ENCODE assay signal across 10 cellular contexts in the genomic region with DNA sequence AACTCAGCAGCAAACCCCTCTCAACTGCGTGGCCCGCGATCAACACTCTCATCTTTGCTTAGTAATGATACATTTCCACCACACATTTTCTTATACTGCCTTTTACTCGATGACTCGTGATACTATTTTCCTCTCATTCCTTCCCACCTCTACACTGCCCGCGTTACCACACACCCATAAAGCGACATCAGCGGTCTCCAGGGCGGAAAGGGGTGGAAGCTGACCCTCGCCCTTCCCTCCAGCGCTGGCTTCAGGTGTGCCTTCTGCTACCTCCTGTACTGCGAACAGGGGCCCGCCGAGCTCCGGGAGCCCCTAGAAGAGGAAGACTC. TPM values are rescaled to one million over a fixed set of nuclear protein-coding genes. Genes with fewer than 3 reads are reported as not detected.
DNase-seq lines count a peak whose midpoint lies in the region; ATAC-seq and TF ChIP-seq lines count a peak whose summit lies in the region.
"Had no signal": no experiment of that assay in that cellular context is flagged by ENCODE, and none has a peak within 500 bp of the region (broad histone marks: within the 10 kb centered on the region; RNA-seq: fewer than 3 reads in every experiment).

No MANE protein-coding gene starts in this region.

- no peak overlapping the region for H4K8ac ChIP-seq in trophoblast cell (ENCODE audit: low read depth, low read length)

- no peak for TF ChIP-seq EP300 in sigmoid colon (IDR thresholded peaks at IDR 0.05)

- H3K4ac ChIP-seq in trophoblast cell (ENCODE audit: low read depth, low read length), result no peak overlapping the region

- no peak overlapping the region for H4K91ac ChIP-seq in trophoblast cell (ENCODE audit: low read depth, low read length)

- H3K27ac ChIP-seq in foreskin keratinocyte (peak overlapping the region; percentile 66), trophoblast cell (ENCODE audit: low read depth, low read length) (no peak overlapping the region), sigmoid colon (no peak overlapping the region)
- H3K27ac ChIP-seq: psoas muscle had no signal

- intact Hi-C loops in sigmoid colon (cut with DNase I), result no loop called here

- H3K18ac ChIP-seq in trophoblast cell (ENCODE audit: low read length), result no peak overlapping the region

- no peak overlapping the region for H2BK12ac ChIP-seq in trophoblast cell (ENCODE audit: low read length)

- H3K79me2 ChIP-seq in trophoblast cell (ENCODE audit: control insufficient read depth, insufficient read depth, low read length, poor library complexity), result no peaks in the 10 kb centered on the region

- no peak overlapping the region for H2BK120ac ChIP-seq in trophoblast cell (ENCODE audit: insufficient read depth, low read length, poor library complexity)

- peak overlapping the region; percentile 93 for H3K4me2 ChIP-seq in trophoblast cell (ENCODE audit: low read length)

- no peaks in the 10 kb centered on the region for H3K36me3 ChIP-seq in trophoblast cell (ENCODE audit: control insufficient read depth in 1 of 2, insufficient read depth in 2 of 2, low read length in 2 of 2)
- no peaks in the 10 kb centered on the region for H3K36me3 ChIP-seq in sigmoid colon

- no CpG with 5 or more reads among the region's 16 CpGs for WGBS in trophoblast cell (ENCODE audit: extremely low coverage, insufficient coverage, insufficient read length)
- 5 to 19% methylated on average over 16 of the region's 16 CpGs for WGBS in sigmoid colon, 2 donors

- H4K12ac ChIP-seq in trophoblast cell (ENCODE audit: low read depth, low read length), result no peak overlapping the region

- TF ChIP-seq CTCF in foreskin keratinocyte (conservative IDR thresholded peaks at IDR 0.05) (no peak), sigmoid colon (IDR thresholded peaks at IDR 0.05) (no peak)

- H3K27me3 ChIP-seq in foreskin keratinocyte, result no peaks in the 10 kb centered on the region
- H3K27me3 ChIP-seq in trophoblast cell (ENCODE audit: insufficient read depth, low read length), result peaks cover 43% of the 10 kb centered on the region
- H3K27me3 ChIP-seq in sigmoid colon, result peaks cover 20 to 57% (median 35%) of the 10 kb centered on the region in 3 donors

- no peaks in the 10 kb centered on the region for H3K4me1 ChIP-seq in foreskin keratinocyte
- H3K4me1 ChIP-seq in trophoblast cell (ENCODE audit: control insufficient read depth in 1 of 2, insufficient read depth in 2 of 2, low read length in 2 of 2), result peaks cover 16 to 22% of the 10 kb centered on the region in 2 experiments
- H3K4me1 ChIP-seq in sigmoid colon, result peaks cover 0 to 28% (median 17%) of the 10 kb centered on the region in 4 donors
- H3K4me1 ChIP-seq: psoas muscle had no signal

- ATAC-seq in GM19372 (IDR thresholded peaks at IDR 0.05; ENCODE audit: low read depth, unreplicated experiment), result peak; percentile 5
- peak; percentile 14 for ATAC-seq in foreskin keratinocyte
- no peak for ATAC-seq in HG03159 (IDR thresholded peaks at IDR 0.05; ENCODE audit: unreplicated experiment)
- no peak for ATAC-seq in HG02981 (IDR thresholded peaks at IDR 0.05; ENCODE audit: unreplicated experiment)
- ATAC-seq: psoas muscle had no signal

- DNase-seq in foreskin keratinocyte (peak in 1 of 2 donors; percentile 36), trophoblast cell (no peak), HuH-7 (ENCODE audit: low spot score) (no peak), sigmoid colon (no peak)
- DNase-seq: MV-4-11, psoas muscle had no signal

- no peak overlapping the region for H3K4me3 ChIP-seq in trophoblast cell (ENCODE audit: low read depth, low read length)
- no peak overlapping the region for H3K4me3 ChIP-seq in sigmoid colon
- H3K4me3 ChIP-seq: psoas muscle had no signal

- H2BK5ac ChIP-seq in trophoblast cell (ENCODE audit: low read depth, low read length, poor library complexity), result no peak overlapping the region

- no peaks in the 10 kb centered on the region for H3K79me1 ChIP-seq in trophoblast cell (ENCODE audit: low read length)

- no peak overlapping the region for H3K9ac ChIP-seq in trophoblast cell (ENCODE audit: low read length)

- no peak overlapping the region for H2AK5ac ChIP-seq in trophoblast cell (ENCODE audit: low read length)

- no peak overlapping the region for H3K23ac ChIP-seq in trophoblast cell (ENCODE audit: low read length)

- H3K9me3 ChIP-seq in trophoblast cell (ENCODE audit: insufficient read depth, low read depth, low read length) (peaks cover 2% of the 10 kb centered on the region), sigmoid colon (no peaks in the 10 kb centered on the region)
- H3K9me3 ChIP-seq: psoas muscle had no signal

- no peak for TF ChIP-seq POLR2A in sigmoid colon (IDR thresholded peaks at IDR 0.05)

- no peak overlapping the region for H3K14ac ChIP-seq in trophoblast cell (ENCODE audit: low read length)

- no peak overlapping the region for H2AFZ ChIP-seq in trophoblast cell (ENCODE audit: insufficient read depth, low read length, poor library complexity)

TF ChIP-seq in PFSK-1, 5 proteins besides CTCF, POLR2A, EP300 and RAD21:
- TF ChIP-seq FOXP2 (optimal IDR thresholded peaks at IDR 0.05; ENCODE audit: borderline replicate concordance, extremely low read depth, extremely low read length, insufficient read depth) (no peak), SIN3A (IDR thresholded peaks at IDR 0.05; ENCODE audit: borderline replicate concordance, insufficient read depth, low read length) (0 out of 2 replicates have a peak, but pooled peaks have one; percentile 46)

RNA-seq across cellular contexts. Expression of gene NETO1, which starts 1.3 kb away (rescaled TPM):
- 42.0 TPM for polyA plus RNA-seq in PFSK-1 (2012; ENCODE audit: insufficient read length, low read depth)
- total RNA-seq in foreskin keratinocyte (22.3 and 34.2 TPM in 2 replicates), sigmoid colon (under 1 TPM in 1 of 4 donors, not detected in 3; under 0.01 TPM)
- polyA plus RNA-seq in foreskin keratinocyte (8.4 and 9.2 TPM in 2 replicates), sigmoid colon (under 1 TPM in 1 of 3 donors, not detected in 2; 0.86 TPM)
- 0.31 and 0.37 TPM in 2 replicates for polyA plus RNA-seq in trophoblast cell (2013)
- total RNA-seq: psoas muscle had no signal

Comparison
In these comparisons a context has a peak if more than half of its experiments do, and no peak if none do; other contexts are left out.
1. ATAC-seq: peak in GM19372 (single experiment) and foreskin keratinocyte (single experiment); none in HG03159 (single experiment) and HG02981 (single experiment).
2. RNA of gene NETO1, which starts 1.3 kb away (total RNA-seq): 22.3 to 34.2 TPM in foreskin keratinocyte; under 0.01 TPM in sigmoid colon; every median in the first group is over 10 times any median in the second.